In the genomic region with DNA sequence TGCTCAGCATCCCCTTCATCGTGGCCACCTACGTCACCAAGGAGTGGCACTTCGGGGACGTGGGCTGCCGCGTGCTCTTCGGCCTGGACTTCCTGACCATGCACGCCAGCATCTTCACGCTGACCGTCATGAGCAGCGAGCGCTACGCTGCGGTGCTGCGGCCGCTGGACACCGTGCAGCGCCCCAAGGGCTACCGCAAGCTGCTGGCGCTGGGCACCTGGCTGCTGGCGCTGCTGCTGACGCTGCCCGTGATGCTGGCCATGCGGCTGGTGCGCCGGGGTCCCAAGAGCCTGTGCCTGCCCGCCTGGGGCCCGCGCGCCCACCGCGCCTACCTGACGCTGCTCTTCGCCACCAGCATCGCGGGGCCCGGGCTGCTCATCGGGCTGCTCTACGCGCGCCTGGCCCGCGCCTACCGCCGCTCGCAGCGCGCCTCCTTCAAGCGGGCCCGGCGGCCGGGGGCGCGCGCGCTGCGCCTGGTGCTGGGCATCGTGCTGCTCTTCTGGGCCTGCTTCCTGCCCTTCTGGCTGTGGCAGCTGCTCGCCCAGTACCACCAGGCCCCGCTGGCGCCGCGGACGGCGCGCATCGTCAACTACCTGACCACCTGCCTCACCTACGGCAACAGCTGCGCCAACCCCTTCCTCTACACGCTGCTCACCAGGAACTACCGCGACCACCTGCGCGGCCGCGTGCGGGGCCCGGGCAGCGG, we compare ENCODE assay signal across 1 cellular context.
TF ChIP-seq lines count a peak whose summit lies in the region.

No MANE protein-coding gene starts in this region.

TF ChIP-seq in K562, 482 proteins besides CTCF, POLR2A, EP300 and RAD21:
- TF ChIP-seq ZNF785 (CRISPR knock-in tag; IDR thresholded peaks at IDR 0.05): no peak
- no peak for TF ChIP-seq NR1H2 (CRISPR knock-in tag; IDR thresholded peaks at IDR 0.05)
- TF ChIP-seq, protein P1, sequence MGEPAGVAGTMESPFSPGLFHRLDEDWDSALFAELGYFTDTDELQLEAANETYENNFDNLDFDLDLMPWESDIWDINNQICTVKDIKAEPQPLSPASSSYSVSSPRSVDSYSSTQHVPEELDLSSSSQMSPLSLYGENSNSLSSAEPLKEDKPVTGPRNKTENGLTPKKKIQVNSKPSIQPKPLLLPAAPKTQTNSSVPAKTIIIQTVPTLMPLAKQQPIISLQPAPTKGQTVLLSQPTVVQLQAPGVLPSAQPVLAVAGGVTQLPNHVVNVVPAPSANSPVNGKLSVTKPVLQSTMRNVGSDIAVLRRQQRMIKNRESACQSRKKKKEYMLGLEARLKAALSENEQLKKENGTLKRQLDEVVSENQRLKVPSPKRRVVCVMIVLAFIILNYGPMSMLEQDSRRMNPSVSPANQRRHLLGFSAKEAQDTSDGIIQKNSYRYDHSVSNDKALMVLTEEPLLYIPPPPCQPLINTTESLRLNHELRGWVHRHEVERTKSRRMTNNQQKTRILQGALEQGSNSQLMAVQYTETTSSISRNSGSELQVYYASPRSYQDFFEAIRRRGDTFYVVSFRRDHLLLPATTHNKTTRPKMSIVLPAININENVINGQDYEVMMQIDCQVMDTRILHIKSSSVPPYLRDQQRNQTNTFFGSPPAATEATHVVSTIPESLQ (CRISPR knock-in tag; IDR thresholded peaks at IDR 0.05): no peak
- TF ChIP-seq, protein P2, sequence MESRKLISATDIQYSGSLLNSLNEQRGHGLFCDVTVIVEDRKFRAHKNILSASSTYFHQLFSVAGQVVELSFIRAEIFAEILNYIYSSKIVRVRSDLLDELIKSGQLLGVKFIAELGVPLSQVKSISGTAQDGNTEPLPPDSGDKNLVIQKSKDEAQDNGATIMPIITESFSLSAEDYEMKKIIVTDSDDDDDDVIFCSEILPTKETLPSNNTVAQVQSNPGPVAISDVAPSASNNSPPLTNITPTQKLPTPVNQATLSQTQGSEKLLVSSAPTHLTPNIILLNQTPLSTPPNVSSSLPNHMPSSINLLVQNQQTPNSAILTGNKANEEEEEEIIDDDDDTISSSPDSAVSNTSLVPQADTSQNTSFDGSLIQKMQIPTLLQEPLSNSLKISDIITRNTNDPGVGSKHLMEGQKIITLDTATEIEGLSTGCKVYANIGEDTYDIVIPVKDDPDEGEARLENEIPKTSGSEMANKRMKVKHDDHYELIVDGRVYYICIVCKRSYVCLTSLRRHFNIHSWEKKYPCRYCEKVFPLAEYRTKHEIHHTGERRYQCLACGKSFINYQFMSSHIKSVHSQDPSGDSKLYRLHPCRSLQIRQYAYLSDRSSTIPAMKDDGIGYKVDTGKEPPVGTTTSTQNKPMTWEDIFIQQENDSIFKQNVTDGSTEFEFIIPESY (CRISPR knock-in tag; IDR thresholded peaks at IDR 0.05): 0 out of 2 replicates have a peak, but pooled peaks have one; percentile 23
- TF ChIP-seq, protein P3, sequence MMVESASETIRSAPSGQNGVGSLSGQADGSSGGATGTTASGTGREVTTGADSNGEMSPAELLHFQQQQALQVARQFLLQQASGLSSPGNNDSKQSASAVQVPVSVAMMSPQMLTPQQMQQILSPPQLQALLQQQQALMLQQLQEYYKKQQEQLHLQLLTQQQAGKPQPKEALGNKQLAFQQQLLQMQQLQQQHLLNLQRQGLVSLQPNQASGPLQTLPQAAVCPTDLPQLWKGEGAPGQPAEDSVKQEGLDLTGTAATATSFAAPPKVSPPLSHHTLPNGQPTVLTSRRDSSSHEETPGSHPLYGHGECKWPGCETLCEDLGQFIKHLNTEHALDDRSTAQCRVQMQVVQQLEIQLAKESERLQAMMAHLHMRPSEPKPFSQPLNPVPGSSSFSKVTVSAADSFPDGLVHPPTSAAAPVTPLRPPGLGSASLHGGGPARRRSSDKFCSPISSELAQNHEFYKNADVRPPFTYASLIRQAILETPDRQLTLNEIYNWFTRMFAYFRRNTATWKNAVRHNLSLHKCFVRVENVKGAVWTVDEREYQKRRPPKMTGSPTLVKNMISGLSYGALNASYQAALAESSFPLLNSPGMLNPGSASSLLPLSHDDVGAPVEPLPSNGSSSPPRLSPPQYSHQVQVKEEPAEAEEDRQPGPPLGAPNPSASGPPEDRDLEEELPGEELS (CRISPR knock-in tag; IDR thresholded peaks at IDR 0.05; ENCODE audit: borderline replicate concordance): no peak
- TF ChIP-seq ZNF253 (CRISPR knock-in tag; conservative IDR thresholded peaks at IDR 0.05): no peak
